ENCODE assay signal across 8 cellular contexts in genomic region chr18:79524181-79525078, GRCh38.
A peak's percentile ranks its signal among the peaks of the same experiment; 100 is the strongest.
DNase-seq lines count a peak whose midpoint lies in the region; ATAC-seq and TF ChIP-seq lines count a peak whose summit lies in the region.

No MANE protein-coding gene starts in this region.

- H3F3A ChIP-seq in PC-3 (ENCODE audit: low read length, unreplicated experiment) = no peaks in the 10 kb centered on the region

- H3K27ac ChIP-seq in PC-3 (ENCODE audit: low read length) = no peak overlapping the region

- CTCF ChIA-PET in activated CD8-positive, alpha-beta T cell treated with anti-CD3 and anti-CD28 coated beads for 36 hours (lab: Charles Lee) = interaction anchor here (0.9 to 2.8 kb wide), 11 partner anchors 9 to 150 kb away, joined by 3 to 37 read pairs (median 8); no protein-coding TSS in a partner anchor
- CTCF ChIA-PET in PC-3 (lab: Charles Lee) = no interaction called here

- H3K4me3 ChIP-seq in PC-3 (ENCODE audit: low read length) = no peak overlapping the region

- TF ChIP-seq CTCF in activated CD8-positive, alpha-beta T cell treated with anti-CD3 and anti-CD28 coated beads for 36 hours (IDR thresholded peaks at IDR 0.05) = no peak
- TF ChIP-seq CTCF in PC-3 (conservative IDR thresholded peaks at IDR 0.05; ENCODE audit: low read depth, low read length) = no peak

- no peaks in the 10 kb centered on the region for H3K4me1 ChIP-seq in PC-3 (ENCODE audit: insufficient read depth, low read length)

- no peak overlapping the region for H3K4me2 ChIP-seq in PC-3 (ENCODE audit: low read length)

- H3K79me2 ChIP-seq in PC-3 (ENCODE audit: low read length) = no peaks in the 10 kb centered on the region

- POLR2A ChIA-PET in activated CD8-positive, alpha-beta T cell treated with anti-CD3 and anti-CD28 coated beads for 36 hours (lab: Charles Lee) = interaction anchor here (0.6 to 2.6 kb wide), 19 partner anchors 17 to 162 kb away, joined by 3 to 25 read pairs (median 3); partner anchors contain the start of gene NFATC1
- POLR2A ChIA-PET in PC-3 (lab: Charles Lee; ENCODE audit: unreplicated experiment) = no interaction called here

- H4K20me1 ChIP-seq in PC-3 (ENCODE audit: low read length) = no peaks in the 10 kb centered on the region

- ATAC-seq in GM19372 (IDR thresholded peaks at IDR 0.05; ENCODE audit: low read depth, unreplicated experiment) (peak; percentile 39), HG03159 (IDR thresholded peaks at IDR 0.05; ENCODE audit: unreplicated experiment) (peak; percentile 37), naive B cell (ENCODE audit: low read depth in 2 of 2) (peak; percentile 24 to 37), PC-3 (no peak)
- ATAC-seq in activated CD8-positive, alpha-beta T cell treated with anti-CD3 and anti-CD28 coated beads for 36 hours = peak; percentile 32

- intact Hi-C loops in activated CD8-positive, alpha-beta T cell treated with anti-CD3 and anti-CD28 coated beads for 36 hours (cut with micrococcal nuclease) = loop anchor here (5.0 kb wide), 1 partner anchor 127 kb away; the partner anchor contains the start of gene NFATC1
- intact Hi-C loops in PC-3 (cut with micrococcal nuclease) = loop anchor here (5.0 kb wide), 1 partner anchor 127 kb away; the partner anchor contains the start of gene NFATC1

- no peaks in the 10 kb centered on the region for H3K9me3 Mint-ChIP-seq in activated CD8-positive, alpha-beta T cell treated with anti-CD3 and anti-CD28 coated beads for 36 hours
- H3K9me3 Mint-ChIP-seq in naive B cell = no peaks in the 10 kb centered on the region

- peak overlapping the region; percentile 78 for H3K4me3 Mint-ChIP-seq in activated CD8-positive, alpha-beta T cell treated with anti-CD3 and anti-CD28 coated beads for 36 hours
- H3K4me3 Mint-ChIP-seq in naive B cell = peak overlapping the region; percentile 82 to 96 (median 89)

- H3K27ac Mint-ChIP-seq in activated CD8-positive, alpha-beta T cell treated with anti-CD3 and anti-CD28 coated beads for 36 hours = peak overlapping the region; percentile 100
- peak overlapping the region; percentile 99 to 100 (median 100) for H3K27ac Mint-ChIP-seq in naive B cell

- no peak overlapping the region for H2AFZ ChIP-seq in PC-3 (ENCODE audit: low read length)

- no peaks in the 10 kb centered on the region for H3K36me3 ChIP-seq in PC-3 (ENCODE audit: low read depth, low read length)

- no peak overlapping the region for H3K9ac ChIP-seq in PC-3 (ENCODE audit: low read length)

- DNase-seq in activated CD8-positive, alpha-beta T cell treated with anti-CD3 and anti-CD28 coated beads for 36 hours = peak; percentile 82
- DNase-seq in naive B cell = peak; percentile 58
- DNase-seq in GDM1 (lab: John Stamatoyannopoulos, UW) = no peak
- no peak for DNase-seq in AG20443 (ENCODE audit: low spot score)
- DNase-seq in NCI-H226 = no peak
- DNase-seq in PC-3 = no peak

- no peaks in the 10 kb centered on the region for H3K9me2 ChIP-seq in PC-3 (replicated peaks; ENCODE audit: low read length)

- H3K36me3 Mint-ChIP-seq in activated CD8-positive, alpha-beta T cell treated with anti-CD3 and anti-CD28 coated beads for 36 hours (ENCODE audit: low read depth) = peaks cover 29% of the 10 kb centered on the region
- peaks cover 0 to 5% of the 10 kb centered on the region in 2 donors for H3K36me3 Mint-ChIP-seq in naive B cell

- no peaks in the 10 kb centered on the region for H3K27me3 ChIP-seq in PC-3 (ENCODE audit: low read length)

- H3K9me3 ChIP-seq in PC-3 (ENCODE audit: low read length) = no peaks in the 10 kb centered on the region

- no peaks in the 10 kb centered on the region for H3K27me3 Mint-ChIP-seq in activated CD8-positive, alpha-beta T cell treated with anti-CD3 and anti-CD28 coated beads for 36 hours
- H3K27me3 Mint-ChIP-seq in naive B cell = no peaks in the 10 kb centered on the region

- peaks cover 56% of the 10 kb centered on the region for H3K4me1 Mint-ChIP-seq in activated CD8-positive, alpha-beta T cell treated with anti-CD3 and anti-CD28 coated beads for 36 hours (ENCODE audit: low read depth)
- peaks cover 59 to 71% (median 64%) of the 10 kb centered on the region in 3 donors for H3K4me1 Mint-ChIP-seq in naive B cell

- BruUV-seq in PC-3 (replicated peaks; lab: Mats Ljungman, UMichigan) = no TSS peak

Comparison
In these comparisons a context has a peak if more than half of its experiments do, and no peak if none do; other contexts are left out.
1. DNase-seq: peak in activated CD8-positive, alpha-beta T cell treated with anti-CD3 and anti-CD28 coated beads for 36 hours (single experiment) and naive B cell (single experiment); none in GDM1 (single experiment), AG20443 (single experiment), NCI-H226 (single experiment) and PC-3 (single experiment).